21 cellular contexts compared by ENCODE assay signal in the genomic region with DNA sequence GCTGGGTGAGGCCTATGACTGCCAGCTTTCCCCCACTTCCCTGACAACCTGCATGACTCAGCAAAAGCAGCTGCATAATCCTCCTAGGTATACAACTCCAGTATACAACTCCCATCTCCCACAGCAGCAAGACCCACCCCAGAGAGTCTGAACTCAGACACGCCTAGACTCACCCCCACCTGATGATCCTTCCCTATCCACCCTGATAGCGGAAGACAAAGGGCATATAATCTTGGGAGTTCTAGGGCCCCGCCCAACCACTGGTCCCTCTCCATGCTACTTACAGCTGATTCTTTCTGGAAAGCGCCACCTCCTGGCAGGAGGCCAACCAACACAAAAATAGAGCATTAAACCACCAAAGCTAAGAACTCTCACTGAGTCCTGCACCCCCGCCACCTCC.
DNase-seq lines count a peak whose midpoint lies in the region; ATAC-seq and TF ChIP-seq lines count a peak whose summit lies in the region.
"Had no signal": no experiment of that assay in that cellular context is flagged by ENCODE, and none has a peak within 500 bp of the region (broad histone marks: within the 10 kb centered on the region; RNA-seq: fewer than 3 reads in every experiment).

No MANE protein-coding gene starts in this region.

- no CpG with 5 or more reads among the region's 5 CpGs for WGBS in iPS DF 6.9 (ENCODE audit: insufficient coverage, insufficient read length)
- WGBS in suprapubic skin: 91% methylated on average over 5 of the region's 5 CpGs
- 90 to 92% methylated on average over 5 of the region's 5 CpGs for WGBS in aorta, 2 donors

- H3K27ac Mint-ChIP-seq in T-cell: no peak overlapping the region
- H3K27ac Mint-ChIP-seq: activated naive CD4-positive, alpha-beta T cell treated with anti-CD3 and anti-CD28 coated beads, Interleukin-2, amount 50 U/mL, for 24 hours; nephron had no signal

- peaks cover 18 to 27% (median 26%) of the 10 kb centered on the region in 3 donors for H3K9me3 Mint-ChIP-seq in T-cell

- H3K9me3 ChIP-seq in iPS DF 6.9 (ENCODE audit: control insufficient read depth, insufficient read depth, low read length): no peaks in the 10 kb centered on the region
- no peaks in the 10 kb centered on the region for H3K9me3 ChIP-seq in suprapubic skin
- peaks cover 2% of the 10 kb centered on the region for H3K9me3 ChIP-seq in aorta (ENCODE audit: control insufficient read depth, low read length)
- H3K9me3 ChIP-seq: body of pancreas had no signal

- no peak overlapping the region for H3K4me3 Mint-ChIP-seq in T-cell
- H3K4me3 Mint-ChIP-seq: activated naive CD4-positive, alpha-beta T cell treated with anti-CD3 and anti-CD28 coated beads, Interleukin-2, amount 50 U/mL, for 24 hours; nephron had no signal

- no peak for TF ChIP-seq EP300 in suprapubic skin (IDR thresholded peaks at IDR 0.05)

- H3K4me3 ChIP-seq in GM12864 (ENCODE audit: low read depth, low read length) (no peak overlapping the region), iPS DF 6.9 (ENCODE audit: low read length) (no peak overlapping the region), suprapubic skin (no peak overlapping the region), aorta (ENCODE audit: low read length in 2 of 2) (no peak overlapping the region)
- H3K4me3 ChIP-seq: body of pancreas, K562, PC-9 had no signal

- H3K27ac ChIP-seq in C4-2B (no peak overlapping the region), iPS DF 6.9 (ENCODE audit: low read length) (no peak overlapping the region), suprapubic skin (no peak overlapping the region), aorta (ENCODE audit: low read depth in 1 of 2, low read length in 2 of 2) (no peak overlapping the region)
- H3K27ac ChIP-seq: body of pancreas, PC-9 had no signal

- CTCF ChIA-PET in T-cell (lab: Charles Lee): no interaction called here

- H3K36me3 ChIP-seq in iPS DF 6.9 (ENCODE audit: control insufficient read depth, insufficient read depth, low read length) (no peaks in the 10 kb centered on the region), suprapubic skin (no peaks in the 10 kb centered on the region), aorta (ENCODE audit: control insufficient read depth in 1 of 2, insufficient read depth in 2 of 2, low read length in 1 of 2) (no peaks in the 10 kb centered on the region)

- intact Hi-C loops in aorta (cut with DNase I): no loop called here

- H3K27me3 Mint-ChIP-seq in T-cell: no peaks in the 10 kb centered on the region
- H3K27me3 Mint-ChIP-seq: activated naive CD4-positive, alpha-beta T cell treated with anti-CD3 and anti-CD28 coated beads, Interleukin-2, amount 50 U/mL, for 24 hours had no signal

- H3K4me1 Mint-ChIP-seq in T-cell: no peaks in the 10 kb centered on the region
- H3K4me1 Mint-ChIP-seq: activated naive CD4-positive, alpha-beta T cell treated with anti-CD3 and anti-CD28 coated beads, Interleukin-2, amount 50 U/mL, for 24 hours; nephron had no signal

- ATAC-seq in aorta (ENCODE audit: low FRiP score): no peak
- ATAC-seq in T-cell (replicated peaks in 1 of 4): no peak
- ATAC-seq: body of pancreas, K562, left cardiac atrium, SK-N-SH treated with all-trans-retinoic acid at 6 μM for 48 hours had no signal

- TF ChIP-seq POLR2A in suprapubic skin (IDR thresholded peaks at IDR 0.05): no peak

- TF ChIP-seq CTCF in C4-2B (conservative IDR thresholded peaks at IDR 0.05) (peak; percentile 5; the same call in 1 of the 2 replicates), GM12864 (IDR thresholded peaks at IDR 0.05; ENCODE audit: low read depth, low read length, missing control alignments) (peak; percentile 9), suprapubic skin (IDR thresholded peaks at IDR 0.05) (no peak)

- no peaks in the 10 kb centered on the region for H3K27me3 ChIP-seq in iPS DF 6.9 (ENCODE audit: control insufficient read depth, insufficient read depth, low read length)
- H3K27me3 ChIP-seq in suprapubic skin: no peaks in the 10 kb centered on the region
- no peaks in the 10 kb centered on the region for H3K27me3 ChIP-seq in aorta (ENCODE audit: control insufficient read depth in 1 of 2, insufficient read depth in 2 of 2, low read length in 1 of 2)
- H3K27me3 ChIP-seq: body of pancreas had no signal

- POLR2A ChIA-PET in T-cell (lab: Charles Lee): no interaction called here

- H3K4me1 ChIP-seq in iPS DF 6.9 (ENCODE audit: control insufficient read depth, insufficient read depth, low read length): no peaks in the 10 kb centered on the region
- H3K4me1 ChIP-seq in suprapubic skin: no peaks in the 10 kb centered on the region
- H3K4me1 ChIP-seq in aorta (ENCODE audit: control insufficient read depth in 1 of 2, insufficient read depth in 2 of 2, low read length in 2 of 2): no peaks in the 10 kb centered on the region

- DNase-seq in GM12864 (ENCODE audit: low read depth): no peak
- DNase-seq in NCI-H69 (lab: John Stamatoyannopoulos, UW): peak; percentile 59
- DNase-seq in iPS DF 6.9 (ENCODE audit: low read depth, low spot score): peak; percentile 11
- no peak for DNase-seq in suprapubic skin (ENCODE audit: low spot score in 2 of 2)
- no peak for DNase-seq in aorta
- DNase-seq in T-cell: no peak
- DNase-seq: activated CD4-positive, alpha-beta T cell treated with anti-CD3 and anti-CD28 coated beads, Interleukin-2, amount 50 U/mL, for 1 hour; GF-D8; GOT3; left cardiac atrium; NCI-H1048; NCI-H2081; NCI-H510A; PC-9; stimulated activated CD4-positive, alpha-beta T cell treated with anti-CD3 and anti-CD28 coated beads, Interleukin-4, amount 100 ng/mL, for 4 hours had no signal

- no peaks in the 10 kb centered on the region for H3K36me3 Mint-ChIP-seq in T-cell
- H3K36me3 Mint-ChIP-seq: activated naive CD4-positive, alpha-beta T cell treated with anti-CD3 and anti-CD28 coated beads, Interleukin-2, amount 50 U/mL, for 24 hours had no signal

Comparison
In these comparisons a context has a peak if more than half of its experiments do, and no peak if none do; other contexts are left out.
1. CTCF ChIP-seq: peak in C4-2B (single experiment) and GM12864 (single experiment); none in suprapubic skin (0 of 2).
2. DNase-seq: peak in NCI-H69 (single experiment) and iPS DF 6.9 (single experiment); none in GM12864 (single experiment), suprapubic skin (0 of 2), aorta (0 of 2) and T-cell (0 of 34).